Comparison of ENCODE assay signal across 20 cellular contexts in the genomic region with DNA sequence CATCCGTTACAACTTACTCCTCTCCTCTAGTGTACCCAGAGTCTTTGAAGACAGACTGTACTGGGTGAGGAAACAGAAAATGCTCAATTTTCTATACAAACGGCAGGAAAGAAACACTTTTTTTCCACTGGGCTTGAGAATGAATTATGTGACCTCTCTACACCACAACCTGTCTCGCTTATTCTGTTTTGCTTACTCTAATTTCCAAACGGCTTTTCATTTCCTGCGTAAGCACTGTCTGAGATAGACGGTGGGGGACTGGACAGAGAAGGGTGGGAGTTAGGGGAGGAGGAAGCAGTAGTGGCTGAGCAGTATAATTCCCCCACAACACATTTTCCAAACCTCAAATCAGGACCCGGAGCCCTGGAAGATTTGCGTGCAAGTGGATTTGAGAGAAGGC.
DNase-seq lines count a peak whose midpoint lies in the region; ATAC-seq and TF ChIP-seq lines count a peak whose summit lies in the region.
"Had no signal": no experiment of that assay in that cellular context is flagged by ENCODE, and none has a peak within 500 bp of the region (broad histone marks: within the 10 kb centered on the region; RNA-seq: fewer than 3 reads in every experiment).

No MANE protein-coding gene starts in this region.

- intact Hi-C loops in CD8-positive, alpha-beta T cell (cut with DNase I, micrococcal nuclease): loop anchor here in 1 of 2 experiments (5.0 kb wide), 1 partner anchor 113 kb away; no protein-coding TSS in a partner anchor
- intact Hi-C loops in naive thymus-derived CD4-positive, alpha-beta T cell (cut with micrococcal nuclease): no loop called here

- POLR2A ChIA-PET in CD8-positive, alpha-beta T cell (lab: Charles Lee): no interaction called here
- POLR2A ChIA-PET in naive thymus-derived CD4-positive, alpha-beta T cell (lab: Charles Lee): interaction anchor here (1.1 to 1.7 kb wide), 3 partner anchors 8 to 76 kb away, joined by 3 to 7 read pairs (median 6); no protein-coding TSS in a partner anchor

- H3K36me3 Mint-ChIP-seq in activated T-cell treated with anti-CD3 and anti-CD28 coated beads, Interleukin-2, amount 50 U/mL, for 72 hours (ENCODE audit: insufficient read depth in 2 of 2): peaks cover 3 to 9% of the 10 kb centered on the region in 2 donors
- no peaks in the 10 kb centered on the region for H3K36me3 Mint-ChIP-seq in CD8-positive, alpha-beta T cell
- no peaks in the 10 kb centered on the region for H3K36me3 Mint-ChIP-seq in naive thymus-derived CD4-positive, alpha-beta T cell
- H3K36me3 Mint-ChIP-seq: CD14-positive monocyte had no signal

- H3K4me3 ChIP-seq in CD8-positive, alpha-beta T cell (ENCODE audit: low read depth, low read length): no peak overlapping the region
- H3K4me3 ChIP-seq in naive thymus-derived CD4-positive, alpha-beta T cell (ENCODE audit: low read length): no peak overlapping the region

- peaks cover 22% of the 10 kb centered on the region for H3K4me1 Mint-ChIP-seq in activated T-cell treated with anti-CD3 and anti-CD28 coated beads, Interleukin-2, amount 50 U/mL, for 72 hours (ENCODE audit: low read depth)
- peaks cover 33% of the 10 kb centered on the region for H3K4me1 Mint-ChIP-seq in CD8-positive, alpha-beta T cell (ENCODE audit: low read depth)
- H3K4me1 Mint-ChIP-seq in naive thymus-derived CD4-positive, alpha-beta T cell: peaks cover 3 to 56% (median 47%) of the 10 kb centered on the region in 7 donors

- H3K9me3 Mint-ChIP-seq in activated T-cell treated with anti-CD3 and anti-CD28 coated beads, Interleukin-2, amount 50 U/mL, for 72 hours: peaks cover 4 to 5% of the 10 kb centered on the region in 2 donors
- peaks cover 4% of the 10 kb centered on the region for H3K9me3 Mint-ChIP-seq in CD8-positive, alpha-beta T cell
- peaks cover 0 to 19% (median 5%) of the 10 kb centered on the region in 11 donors for H3K9me3 Mint-ChIP-seq in naive thymus-derived CD4-positive, alpha-beta T cell

- no peaks in the 10 kb centered on the region for H3K4me1 ChIP-seq in CD8-positive, alpha-beta T cell (ENCODE audit: insufficient read depth, low read length)
- H3K4me1 ChIP-seq in naive thymus-derived CD4-positive, alpha-beta T cell (ENCODE audit: control insufficient read depth in 2 of 2, insufficient read depth in 2 of 2, low read length in 2 of 2): peaks cover 5 to 22% of the 10 kb centered on the region in 2 donors

- H3K36me3 ChIP-seq in CD8-positive, alpha-beta T cell (ENCODE audit: insufficient read depth, low read length): no peaks in the 10 kb centered on the region
- no peaks in the 10 kb centered on the region for H3K36me3 ChIP-seq in naive thymus-derived CD4-positive, alpha-beta T cell (ENCODE audit: control insufficient read depth in 2 of 3, insufficient read depth in 3 of 3, low read length in 3 of 3)

- H3K4me3 Mint-ChIP-seq in activated T-cell treated with anti-CD3 and anti-CD28 coated beads, Interleukin-2, amount 50 U/mL, for 72 hours: peak overlapping the region; percentile 22 to 56
- H3K4me3 Mint-ChIP-seq in CD8-positive, alpha-beta T cell: no peak overlapping the region
- H3K4me3 Mint-ChIP-seq in naive thymus-derived CD4-positive, alpha-beta T cell: peak overlapping the region in 9 of 10 donors; percentile 31 to 75 (median 59)
- H3K4me3 Mint-ChIP-seq: CD14-positive monocyte, HFFc6 had no signal

- no peak overlapping the region for H3K27ac ChIP-seq in CD8-positive, alpha-beta T cell (ENCODE audit: low read depth, low read length)
- H3K27ac ChIP-seq in naive thymus-derived CD4-positive, alpha-beta T cell (ENCODE audit: low read depth, low read length): no peak overlapping the region
- H3K27ac ChIP-seq: KMS-11 had no signal

- CTCF ChIA-PET in CD8-positive, alpha-beta T cell (lab: Charles Lee): no interaction called here
- CTCF ChIA-PET in naive thymus-derived CD4-positive, alpha-beta T cell (lab: Charles Lee): no interaction called here

- H3K27me3 Mint-ChIP-seq in activated T-cell treated with anti-CD3 and anti-CD28 coated beads, Interleukin-2, amount 50 U/mL, for 72 hours (ENCODE audit: low read depth): no peaks in the 10 kb centered on the region
- no peaks in the 10 kb centered on the region for H3K27me3 Mint-ChIP-seq in CD8-positive, alpha-beta T cell (ENCODE audit: low read depth)
- peaks cover 0 to 4% (median 0%) of the 10 kb centered on the region in 5 donors for H3K27me3 Mint-ChIP-seq in naive thymus-derived CD4-positive, alpha-beta T cell

- H3K27me3 ChIP-seq in CD8-positive, alpha-beta T cell (ENCODE audit: insufficient read depth, low read length): no peaks in the 10 kb centered on the region
- H3K27me3 ChIP-seq in naive thymus-derived CD4-positive, alpha-beta T cell (ENCODE audit: control insufficient read depth in 2 of 2, insufficient read depth in 2 of 2, low read length in 2 of 2): no peaks in the 10 kb centered on the region

- no peak overlapping the region for H3K27ac Mint-ChIP-seq in activated T-cell treated with anti-CD3 and anti-CD28 coated beads, Interleukin-2, amount 50 U/mL, for 72 hours
- peak overlapping the region; percentile 43 for H3K27ac Mint-ChIP-seq in CD8-positive, alpha-beta T cell
- H3K27ac Mint-ChIP-seq in naive thymus-derived CD4-positive, alpha-beta T cell: peak overlapping the region in 8 of 9 donors; percentile 55 to 91 (median 86)
- H3K27ac Mint-ChIP-seq: CD14-positive monocyte, HFFc6 had no signal

- DNase-seq in activated T-cell treated with anti-CD3 and anti-CD28 coated beads, Interleukin-2, amount 50 U/mL, for 72 hours: no peak
- DNase-seq in activated T-cell treated with anti-CD3 and anti-CD28 coated beads, Interleukin-2, amount 50 U/mL, for 48 hours: no peak
- no peak for DNase-seq in CD8-positive, alpha-beta T cell
- peak; percentile 45 for DNase-seq in NCI-H2227 treated with DMSO at 0.1 percent for 48 hours (lab: John Stamatoyannopoulos, UW)
- DNase-seq in naive thymus-derived CD4-positive, alpha-beta T cell: peak in 6 of 9 donors; percentile 15 to 47 (median 34)
- DNase-seq in islet precursor cell: no peak
- DNase-seq: ACHN, AML-193, Calu3, DMS53, HFFc6, NCI-H1048, NCI-H2081 treated with DMSO at 0.1 percent for 48 hours, NCI-H226, NCI-H524 treated with DMSO at 0.1 percent for 48 hours, SHP77 treated with DMSO at 0.1 percent for 48 hours had no signal

- TF ChIP-seq CTCF in CD8-positive, alpha-beta T cell (IDR thresholded peaks at IDR 0.05): no peak

- no peaks in the 10 kb centered on the region for H3K9me3 ChIP-seq in CD8-positive, alpha-beta T cell (ENCODE audit: low read length)
- peaks cover 0 to 9% (median 0%) of the 10 kb centered on the region in 3 experiments for H3K9me3 ChIP-seq in naive thymus-derived CD4-positive, alpha-beta T cell (ENCODE audit: control insufficient read depth in 2 of 3, low read length in 3 of 3)

- no peak for ATAC-seq in activated T-cell treated with anti-CD3 and anti-CD28 coated beads, Interleukin-2, amount 50 U/mL, for 72 hours (replicated peaks in 1 of 2)
- ATAC-seq in CD8-positive, alpha-beta T cell: peak; percentile 65
- ATAC-seq in naive thymus-derived CD4-positive, alpha-beta T cell: peak; percentile 72
- ATAC-seq in HG03025 (IDR thresholded peaks at IDR 0.05; ENCODE audit: low FRiP score, unreplicated experiment): no peak
- ATAC-seq: HepG2 had no signal

Comparison
In these comparisons a context has a peak if more than half of its experiments do, and no peak if none do; other contexts are left out.
1. ATAC-seq: peak in CD8-positive, alpha-beta T cell (single experiment) and naive thymus-derived CD4-positive, alpha-beta T cell (single experiment); none in activated T-cell treated with anti-CD3 and anti-CD28 coated beads, Interleukin-2, amount 50 U/mL, for 72 hours (0 of 2) and HG03025 (single experiment).
2. DNase-seq: peak in NCI-H2227 treated with DMSO at 0.1 percent for 48 hours (single experiment) and naive thymus-derived CD4-positive, alpha-beta T cell (6 of 9); none in activated T-cell treated with anti-CD3 and anti-CD28 coated beads, Interleukin-2, amount 50 U/mL, for 72 hours (0 of 2), activated T-cell treated with anti-CD3 and anti-CD28 coated beads, Interleukin-2, amount 50 U/mL, for 48 hours (0 of 2), CD8-positive, alpha-beta T cell (0 of 7) and islet precursor cell (single experiment).